In genomic region chr17:19771971-19772630, GRCh38 we compare ENCODE assay signal across 19 cellular contexts. TPM values are rescaled to one million over a fixed set of nuclear protein-coding genes. Genes with fewer than 3 reads are reported as not detected.
DNase-seq lines count a peak whose midpoint lies in the region; ATAC-seq, FAIRE-seq and TF ChIP-seq lines count a peak whose summit lies in the region.
"Had no signal": no experiment of that assay in that cellular context is flagged by ENCODE, and none has a peak within 500 bp of the region (broad histone marks: within the 10 kb centered on the region; RNA-seq: fewer than 3 reads in every experiment).

No MANE protein-coding gene starts in this region.

- no peaks in the 10 kb centered on the region for H3K27me3 ChIP-seq in bronchial epithelial cell (ENCODE audit: control insufficient read depth, insufficient read depth, low read length)
- H3K27me3 ChIP-seq in Karpas-422 (ENCODE audit: low read length) = no peaks in the 10 kb centered on the region
- H3K27me3 ChIP-seq in dorsolateral prefrontal cortex = no peaks in the 10 kb centered on the region
- H3K27me3 ChIP-seq: heart right ventricle, suprapubic skin had no signal

- H3K9ac ChIP-seq in Karpas-422 (ENCODE audit: low read length) = no peak overlapping the region
- H3K9ac ChIP-seq: KMS-11 had no signal

- peak; percentile 66 for FAIRE-seq in bronchial epithelial cell (lab: Jason Lieb, UNC)
- FAIRE-seq: islet of Langerhans, RCC 7860 had no signal

- no peak for DNase-seq in activated T-cell treated with anti-CD3 and anti-CD28 coated beads, Interleukin-2, amount 50 U/mL, for 4 hours
- no peak for DNase-seq in activated T-cell treated with anti-CD3 and anti-CD28 coated beads, Interleukin-2, amount 50 U/mL, for 24 hours
- peak; percentile 73 for DNase-seq in Jurkat, Clone E6-1 (ENCODE audit: low read depth, low spot score)
- DNase-seq in bronchial epithelial cell (ENCODE audit: low read depth) = no peak
- peak; percentile 27 to 91 (median 66) for DNase-seq in stimulated activated naive CD4-positive, alpha-beta T cell (lab: John Stamatoyannopoulos, UW)
- no peak for DNase-seq in Karpas-422
- no peak for DNase-seq in dorsolateral prefrontal cortex
- DNase-seq: Calu3, GDM1, H7, heart right ventricle, mammary epithelial cell had no signal

- H3K4me2 ChIP-seq in Karpas-422 (ENCODE audit: low read depth, low read length, poor library complexity, severe bottlenecking) = no peak overlapping the region
- H3K4me2 ChIP-seq: KMS-11 had no signal

- H3K79me2 ChIP-seq in Karpas-422 (ENCODE audit: low read length) = no peaks in the 10 kb centered on the region

- peak; percentile 67 to 79 for ATAC-seq in activated T-cell treated with anti-CD3 and anti-CD28 coated beads, Interleukin-2, amount 50 U/mL, for 4 hours
- ATAC-seq in GM18520 (IDR thresholded peaks at IDR 0.05; ENCODE audit: unreplicated experiment) = no peak

- H3K4me1 Mint-ChIP-seq in activated T-cell treated with anti-CD3 and anti-CD28 coated beads, Interleukin-2, amount 50 U/mL, for 4 hours (ENCODE audit: low read depth) = peaks cover 64% of the 10 kb centered on the region
- peaks cover 67% of the 10 kb centered on the region for H3K4me1 Mint-ChIP-seq in activated T-cell treated with anti-CD3 and anti-CD28 coated beads, Interleukin-2, amount 50 U/mL, for 24 hours (ENCODE audit: low read depth)

- no peaks in the 10 kb centered on the region for H3K4me1 ChIP-seq in Karpas-422 (ENCODE audit: low read length)
- H3K4me1 ChIP-seq: heart right ventricle, suprapubic skin had no signal

- H4K20me1 ChIP-seq in Karpas-422 (ENCODE audit: insufficient read depth, low read depth, low read length) = no peaks in the 10 kb centered on the region; the same call in 1 of the 2 replicates

- peaks cover 12% of the 10 kb centered on the region for H3K36me3 Mint-ChIP-seq in activated T-cell treated with anti-CD3 and anti-CD28 coated beads, Interleukin-2, amount 50 U/mL, for 4 hours (ENCODE audit: insufficient read depth)
- peaks cover 22% of the 10 kb centered on the region for H3K36me3 Mint-ChIP-seq in activated T-cell treated with anti-CD3 and anti-CD28 coated beads, Interleukin-2, amount 50 U/mL, for 24 hours (ENCODE audit: low read depth)

- no peak overlapping the region for H3K27ac Mint-ChIP-seq in activated T-cell treated with anti-CD3 and anti-CD28 coated beads, Interleukin-2, amount 50 U/mL, for 24 hours
- H3K27ac Mint-ChIP-seq: activated T-helper 2 cell treated with anti-CD3 and anti-CD28 coated beads, Interferon-gamma antibody, Interleukin-2, Interleukin-4, amounts not matched to agents 10 μg/mL and 5 μg/mL and 100 μg/mL, durations not matched to agents 14 hours and 24 hours and 36 hours had no signal

- intact Hi-C loops in dorsolateral prefrontal cortex (cut with DNase I) = no loop called here

- no peaks in the 10 kb centered on the region for H3K9me3 ChIP-seq in Karpas-422 (ENCODE audit: low read length)
- H3K9me3 ChIP-seq: heart right ventricle, suprapubic skin had no signal

- H3K4me3 ChIP-seq in Jurkat, Clone E6-1 (ENCODE audit: low read length) = no peak overlapping the region
- H3K4me3 ChIP-seq in bronchial epithelial cell (ENCODE audit: low read depth, low read length) = no peak overlapping the region
- H3K4me3 ChIP-seq in Karpas-422 (ENCODE audit: low read length) = no peak overlapping the region
- H3K4me3 ChIP-seq in dorsolateral prefrontal cortex = no peak overlapping the region
- H3K4me3 ChIP-seq: heart right ventricle, suprapubic skin had no signal

- no peaks in the 10 kb centered on the region for H3K9me3 Mint-ChIP-seq in activated T-cell treated with anti-CD3 and anti-CD28 coated beads, Interleukin-2, amount 50 U/mL, for 4 hours
- H3K9me3 Mint-ChIP-seq in activated T-cell treated with anti-CD3 and anti-CD28 coated beads, Interleukin-2, amount 50 U/mL, for 24 hours = no peaks in the 10 kb centered on the region
- H3K9me3 Mint-ChIP-seq: activated T-helper 2 cell treated with anti-CD3 and anti-CD28 coated beads, Interferon-gamma antibody, Interleukin-2, Interleukin-4, amounts not matched to agents 10 μg/mL and 5 μg/mL and 100 μg/mL, durations not matched to agents 14 hours and 24 hours and 36 hours; nephron had no signal

- H2AFZ ChIP-seq in Karpas-422 (ENCODE audit: low read length) = no peak overlapping the region

- H3K36me3 ChIP-seq in bronchial epithelial cell (ENCODE audit: control insufficient read depth, insufficient read depth, low read length) (no peaks in the 10 kb centered on the region), Karpas-422 (ENCODE audit: insufficient read depth, low read length) (no peaks in the 10 kb centered on the region)

- H3K9me2 ChIP-seq in Karpas-422 (replicated peaks; ENCODE audit: insufficient read depth, low read length) = no peaks in the 10 kb centered on the region

- H3K27ac ChIP-seq in Karpas-422 (ENCODE audit: low read length) = no peak overlapping the region
- peak overlapping the region in 5 of 59 donors; percentile 5 to 48 (median 14) for H3K27ac ChIP-seq in dorsolateral prefrontal cortex
- H3K27ac ChIP-seq: KMS-11, suprapubic skin had no signal

- no peaks in the 10 kb centered on the region for H3K27me3 Mint-ChIP-seq in activated T-cell treated with anti-CD3 and anti-CD28 coated beads, Interleukin-2, amount 50 U/mL, for 4 hours (ENCODE audit: low read depth)
- H3K27me3 Mint-ChIP-seq in activated T-cell treated with anti-CD3 and anti-CD28 coated beads, Interleukin-2, amount 50 U/mL, for 24 hours = no peaks in the 10 kb centered on the region

- TF ChIP-seq CTCF in bronchial epithelial cell (IDR thresholded peaks at IDR 0.05; ENCODE audit: insufficient read depth, low read length, severe bottlenecking) (no peak), dorsolateral prefrontal cortex (IDR thresholded peaks at IDR 0.05 in 54 of 56, conservative IDR thresholded peaks at IDR 0.05 in 2 of 56; ENCODE audit: low read depth in 1 of 56, partially characterized antibody in 56 of 56) (no peak)

- peak overlapping the region; percentile 47 for H3K4me3 Mint-ChIP-seq in activated T-cell treated with anti-CD3 and anti-CD28 coated beads, Interleukin-2, amount 50 U/mL, for 4 hours
- no peak overlapping the region for H3K4me3 Mint-ChIP-seq in activated T-cell treated with anti-CD3 and anti-CD28 coated beads, Interleukin-2, amount 50 U/mL, for 24 hours
- H3K4me3 Mint-ChIP-seq: nephron had no signal

RNA-seq across cellular contexts. Expression of gene ALDH3A1, which starts 24.0 kb away (rescaled TPM):
- not detected for total RNA-seq in activated T-cell treated with anti-CD3 and anti-CD28 coated beads, Interleukin-2, amount 50 U/mL, for 4 hours
- not detected for polyA plus RNA-seq in Jurkat, Clone E6-1 (2012; ENCODE audit: insufficient read depth, insufficient read length)
- total RNA-seq in bronchial epithelial cell (24.2 and 53.3 TPM in 2 replicates), dorsolateral prefrontal cortex (1 to 10 TPM in 21 of 120 experiments, under 1 TPM in 63, not detected in 36; 0.32 to 1.7 (median 0.67) TPM)
- not detected in 2 replicates for total RNA-seq in Karpas-422 (2014; rRNA removed; shearing (Covaris generic); ENCODE audit: low replicate concordance)
- total RNA-seq: activated T-helper 2 cell treated with anti-CD3 and anti-CD28 coated beads, Interferon-gamma antibody, Interleukin-2, Interleukin-4, amounts not matched to agents 10 μg/mL and 5 μg/mL and 100 μg/mL, durations not matched to agents 14 hours and 24 hours and 36 hours had no signal

RNA-seq across cellular contexts. Expression of gene SLC47A2, which starts 55.7 kb away (rescaled TPM):
- total RNA-seq in activated T-cell treated with anti-CD3 and anti-CD28 coated beads, Interleukin-2, amount 50 U/mL, for 4 hours = not detected
- polyA plus RNA-seq in Jurkat, Clone E6-1 (2012; ENCODE audit: insufficient read depth, insufficient read length) = not detected
- 0.77 and 0.79 TPM in 2 replicates for total RNA-seq in bronchial epithelial cell
- not detected in 2 replicates for total RNA-seq in Karpas-422 (2014; rRNA removed; shearing (Covaris generic); ENCODE audit: low replicate concordance)
- total RNA-seq in dorsolateral prefrontal cortex = 1 to 10 TPM in 15 of 120 experiments, under 1 TPM in 42, not detected in 63; 0.20 to 4.0 (median 0.66) TPM
- total RNA-seq: activated T-helper 2 cell treated with anti-CD3 and anti-CD28 coated beads, Interferon-gamma antibody, Interleukin-2, Interleukin-4, amounts not matched to agents 10 μg/mL and 5 μg/mL and 100 μg/mL, durations not matched to agents 14 hours and 24 hours and 36 hours; Calu3; H7 had no signal
- polyA plus RNA-seq: heart right ventricle had no signal

Comparison
In these comparisons a context has a peak if more than half of its experiments do, and no peak if none do; other contexts are left out.
1. DNase-seq: peak in Jurkat, Clone E6-1 (single experiment) and stimulated activated naive CD4-positive, alpha-beta T cell (6 of 6); none in activated T-cell treated with anti-CD3 and anti-CD28 coated beads, Interleukin-2, amount 50 U/mL, for 4 hours (single experiment), activated T-cell treated with anti-CD3 and anti-CD28 coated beads, Interleukin-2, amount 50 U/mL, for 24 hours (single experiment), bronchial epithelial cell (single experiment), Karpas-422 (single experiment) and dorsolateral prefrontal cortex (0 of 10).